ENCODE assay signal across 29 cellular contexts in the genomic region with DNA sequence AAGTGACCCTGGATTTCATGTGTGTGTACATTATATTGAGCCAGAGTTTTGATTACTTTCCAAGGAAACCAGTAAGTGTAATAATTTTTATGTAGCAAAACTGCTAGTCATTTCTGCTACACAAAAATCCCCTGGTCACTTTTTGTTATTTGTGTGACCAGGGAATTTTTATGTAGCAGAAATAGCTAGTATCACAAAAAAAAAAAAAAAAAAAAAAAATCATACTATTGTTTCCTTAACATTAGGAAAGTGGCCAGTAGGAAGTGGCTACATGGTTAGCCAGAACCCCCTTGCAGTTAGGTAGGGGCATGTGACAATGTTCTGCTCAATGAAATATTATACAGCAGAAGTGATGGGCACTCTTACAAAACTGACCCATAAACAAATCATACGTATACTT.
"Had no signal": no experiment of that assay in that cellular context is flagged by ENCODE, and none has a peak within 500 bp of the region (broad histone marks: within the 10 kb centered on the region; RNA-seq: fewer than 3 reads in every experiment).

No MANE protein-coding gene starts in this region.

- H3K4me1 Mint-ChIP-seq: endodermal cell had no signal

- H3K27me3 Mint-ChIP-seq: dendritic cell treated with granulocyte-macrophage colony-stimulating factor and Interleukin-4, amounts not matched to agents 40 ng/mL and 50 ng/mL, for 4 days; effector memory CD8-positive, alpha-beta T cell had no signal

- H3K9me3 ChIP-seq: colonic mucosa, esophagus muscularis mucosa, esophagus squamous epithelium, gastrocnemius medialis, gastroesophageal sphincter, heart left ventricle, heart right ventricle had no signal

- H3K27ac ChIP-seq: colonic mucosa, coronary artery, dorsolateral prefrontal cortex, epithelial cell of prostate, esophagus muscularis mucosa, esophagus squamous epithelium, foreskin keratinocyte, gastrocnemius medialis, gastroesophageal sphincter, heart left ventricle, heart right ventricle had no signal

- FAIRE-seq: colon, endometrium, endothelial cell of umbilical vein, frontal cortex had no signal

- H3K4me3 ChIP-seq: colonic mucosa, coronary artery, dorsolateral prefrontal cortex, esophagus muscularis mucosa, esophagus squamous epithelium, gastrocnemius medialis, gastroesophageal sphincter, heart left ventricle, heart right ventricle had no signal

- H3K9me3 Mint-ChIP-seq: dendritic cell treated with granulocyte-macrophage colony-stimulating factor and Interleukin-4, amounts not matched to agents 40 ng/mL and 50 ng/mL, for 4 days had no signal

- H3K27ac Mint-ChIP-seq: dendritic cell treated with granulocyte-macrophage colony-stimulating factor and Interleukin-4, amounts not matched to agents 40 ng/mL and 50 ng/mL, for 4 days; effector memory CD8-positive, alpha-beta T cell; endodermal cell had no signal

- H3K36me3 ChIP-seq: colonic mucosa, esophagus muscularis mucosa, esophagus squamous epithelium, gastrocnemius medialis, gastroesophageal sphincter, heart left ventricle, heart right ventricle had no signal

- H3K27me3 ChIP-seq: colonic mucosa, dorsolateral prefrontal cortex, esophagus muscularis mucosa, esophagus squamous epithelium, foreskin keratinocyte, gastrocnemius medialis, gastroesophageal sphincter, heart left ventricle, heart right ventricle had no signal

- DNase-seq: colonic mucosa; cortex of kidney; dermis blood vessel endothelial cell; dorsolateral prefrontal cortex; effector CD4-positive, alpha-beta T cell; effector CD8-positive, alpha-beta T cell; effector memory CD4-positive, alpha-beta T cell; effector memory CD8-positive, alpha-beta T cell; endodermal cell; erythroblast; esophagus squamous epithelium; foreskin fibroblast; foreskin keratinocyte; foreskin melanocyte; gastrocnemius medialis; glutamatergic neuron; head of caudate nucleus; heart left ventricle; heart right ventricle had no signal

- ATAC-seq: effector memory CD8-positive, alpha-beta T cell; esophagus mucosa; foreskin keratinocyte; gastrocnemius medialis; gastroesophageal sphincter; heart left ventricle; heart right ventricle had no signal

- H3K4me1 ChIP-seq: colonic mucosa, esophagus muscularis mucosa, esophagus squamous epithelium, foreskin keratinocyte, gastrocnemius medialis, gastroesophageal sphincter, heart left ventricle, heart right ventricle had no signal

- H3K4me3 Mint-ChIP-seq: dendritic cell treated with granulocyte-macrophage colony-stimulating factor and Interleukin-4, amounts not matched to agents 40 ng/mL and 50 ng/mL, for 4 days; effector memory CD8-positive, alpha-beta T cell; endodermal cell had no signal
